17 cellular contexts compared by ENCODE assay signal in genomic region chr16:46899443-46900143, GRCh38. TPM values are rescaled to one million over a fixed set of nuclear protein-coding genes. Genes with fewer than 3 reads are reported as not detected.
A peak's percentile ranks its signal among the peaks of the same experiment; 100 is the strongest.
DNase-seq lines count a peak whose midpoint lies in the region; ATAC-seq and TF ChIP-seq lines count a peak whose summit lies in the region.
"Had no signal": no experiment of that assay in that cellular context is flagged by ENCODE, and none has a peak within 500 bp of the region (broad histone marks: within the 10 kb centered on the region; RNA-seq: fewer than 3 reads in every experiment).

No MANE protein-coding gene starts in this region.

- H3K27ac ChIP-seq in brain microvascular endothelial cell (no peak overlapping the region), mesodermal cell (ENCODE audit: low read depth, low read length, severe bottlenecking) (peak overlapping the region; percentile 16)
- H3K27ac ChIP-seq: A549, thyroid gland had no signal

- TF ChIP-seq CTCF in brain microvascular endothelial cell (IDR thresholded peaks at IDR 0.05; ENCODE audit: low read depth, low read length, missing control alignments): no peak

- in situ Hi-C loops in brain microvascular endothelial cell (cut with HindIII; ENCODE audit: low pct_ligation_motif_present, low sequenced_read_pairs): no loop called here

- H3K27me3 ChIP-seq in brain microvascular endothelial cell (replicated peaks): no peaks in the 10 kb centered on the region
- H3K27me3 ChIP-seq: thyroid gland had no signal

- H3K4me1 ChIP-seq in mesodermal cell (ENCODE audit: control insufficient read depth, insufficient read depth, low read length, poor library complexity, severe bottlenecking): peaks cover 8% of the 10 kb centered on the region
- H3K4me1 ChIP-seq: A549, thyroid gland had no signal

- no peaks in the 10 kb centered on the region for H3K27me3 Mint-ChIP-seq in stimulated activated naive CD8-positive, alpha-beta T cell treated with anti-CD3 and anti-CD28 coated beads, Interleukin-15, amount 100 ng/mL, for 72 hours

- H3K4me3 ChIP-seq in brain microvascular endothelial cell (ENCODE audit: low read depth, low read length): no peak overlapping the region
- H3K4me3 ChIP-seq in mesodermal cell (ENCODE audit: extremely low read depth, insufficient read depth, low read length, poor library complexity, severe bottlenecking): no peak overlapping the region
- H3K4me3 ChIP-seq: A549, K562, thyroid gland had no signal

- H3K4me1 Mint-ChIP-seq in stimulated activated naive CD8-positive, alpha-beta T cell treated with anti-CD3 and anti-CD28 coated beads, Interleukin-15, amount 100 ng/mL, for 72 hours: no peaks in the 10 kb centered on the region

- H3K36me3 ChIP-seq in brain microvascular endothelial cell (replicated peaks) (no peaks in the 10 kb centered on the region), mesodermal cell (ENCODE audit: control insufficient read depth, insufficient read depth, low read length) (peaks cover 70% of the 10 kb centered on the region)
- H3K36me3 ChIP-seq: thyroid gland had no signal

- H3K9me3 ChIP-seq in mesodermal cell (ENCODE audit: control insufficient read depth, low read length): no peaks in the 10 kb centered on the region
- H3K9me3 ChIP-seq: A549, thyroid gland had no signal

- H3K9me3 Mint-ChIP-seq in stimulated activated naive CD8-positive, alpha-beta T cell treated with anti-CD3 and anti-CD28 coated beads, Interleukin-15, amount 100 ng/mL, for 72 hours: no peaks in the 10 kb centered on the region
- H3K9me3 Mint-ChIP-seq: activated naive CD4-positive, alpha-beta T cell treated with anti-CD3 and anti-CD28 coated beads, Interleukin-2, amount 50 U/mL, for 72 hours; neural crest cell had no signal

- no peak overlapping the region for H3K4me3 Mint-ChIP-seq in stimulated activated naive CD8-positive, alpha-beta T cell treated with anti-CD3 and anti-CD28 coated beads, Interleukin-15, amount 100 ng/mL, for 72 hours
- H3K4me3 Mint-ChIP-seq: neural crest cell had no signal

- 93 to 95% methylated on average over 4 to 8 of the region's 9 CpGs for WGBS in mesodermal cell (ENCODE audit: insufficient coverage in 2 of 2), 2 experiments

- ATAC-seq in stimulated activated naive CD8-positive, alpha-beta T cell treated with anti-CD3 and anti-CD28 coated beads, Interleukin-15, amount 100 ng/mL, for 72 hours: peak; percentile 28
- ATAC-seq in stimulated activated naive CD8-positive, alpha-beta T cell treated with anti-CD3 and anti-CD28 coated beads, Interleukin-15, Interleukin-2, amounts not matched to agents 100 U/mL and 50 U/mL, for 24 hours: no peak
- ATAC-seq in HG03460 (IDR thresholded peaks at IDR 0.05; ENCODE audit: unreplicated experiment) (no peak), GM21390 (IDR thresholded peaks at IDR 0.05; ENCODE audit: unreplicated experiment) (no peak)
- ATAC-seq: activated naive CD4-positive, alpha-beta T cell treated with anti-CD3 and anti-CD28 coated beads, Interleukin-2, amount 50 U/mL, for 72 hours had no signal

- DNase-seq in stimulated activated naive CD8-positive, alpha-beta T cell treated with anti-CD3 and anti-CD28 coated beads, Interleukin-15, amount 100 ng/mL, for 72 hours: no peak
- no peak for DNase-seq in stimulated activated naive CD8-positive, alpha-beta T cell treated with anti-CD3 and anti-CD28 coated beads, Interleukin-15, Interleukin-2, amounts not matched to agents 100 U/mL and 50 U/mL, for 24 hours
- DNase-seq in brain microvascular endothelial cell (peak; percentile 19), NCI-H1105 (lab: John Stamatoyannopoulos, UW) (no peak), AG08395 (ENCODE audit: low spot score) (no peak)
- DNase-seq: central memory CD4-positive, alpha-beta T cell; H7; NCI-H1436 treated with DMSO at 0.1 percent for 48 hours; NCI-H510A treated with DMSO at 0.1 percent for 48 hours; thyroid gland had no signal

- H3K27ac Mint-ChIP-seq in stimulated activated naive CD8-positive, alpha-beta T cell treated with anti-CD3 and anti-CD28 coated beads, Interleukin-15, amount 100 ng/mL, for 72 hours: no peak overlapping the region
- H3K27ac Mint-ChIP-seq: activated naive CD4-positive, alpha-beta T cell treated with anti-CD3 and anti-CD28 coated beads, Interleukin-2, amount 50 U/mL, for 72 hours had no signal

RNA-seq across cellular contexts. Expression of gene GPT2, which starts 15.4 kb away (rescaled TPM):
- polyA plus RNA-seq in mesodermal cell (2013, experiment 1 of 2): 20.4 TPM
- polyA plus RNA-seq in mesodermal cell (2013, experiment 2 of 2): 19.3 TPM
